In the genomic region with DNA sequence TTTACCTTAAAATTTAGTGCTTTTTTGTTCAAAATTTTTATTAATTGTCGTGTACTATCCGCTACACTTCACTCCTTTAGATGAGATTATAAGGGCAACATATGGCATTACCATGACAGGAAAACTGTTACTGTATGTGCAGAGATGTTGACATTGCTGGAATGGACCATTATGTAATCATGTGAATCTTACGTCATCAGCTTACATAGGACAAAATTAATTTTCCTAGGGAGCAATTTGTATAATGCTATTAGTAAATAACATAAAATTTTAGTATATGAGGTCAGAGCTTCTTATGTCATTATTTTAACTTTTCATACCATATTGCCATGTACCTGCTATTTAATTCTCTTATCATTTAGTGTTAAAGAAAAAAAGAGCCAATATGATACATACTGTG, we compare ENCODE assay signal across 28 cellular contexts.
"Had no signal": no experiment of that assay in that cellular context is flagged by ENCODE, and none has a peak within 500 bp of the region (broad histone marks: within the 10 kb centered on the region; RNA-seq: fewer than 3 reads in every experiment).

No MANE protein-coding gene starts in this region.

- H3K4me3 ChIP-seq: colonic mucosa, coronary artery, dorsolateral prefrontal cortex, esophagus muscularis mucosa, esophagus squamous epithelium, gastrocnemius medialis, gastroesophageal sphincter, heart left ventricle, heart right ventricle had no signal

- ATAC-seq: effector memory CD8-positive, alpha-beta T cell; esophagus mucosa; foreskin keratinocyte; gastrocnemius medialis; gastroesophageal sphincter; heart left ventricle; heart right ventricle had no signal

- H3K27me3 ChIP-seq: colonic mucosa, dorsolateral prefrontal cortex, esophagus muscularis mucosa, esophagus squamous epithelium, foreskin keratinocyte, gastrocnemius medialis, gastroesophageal sphincter, heart left ventricle, heart right ventricle had no signal

- H3K27ac ChIP-seq: colonic mucosa, coronary artery, dorsolateral prefrontal cortex, epithelial cell of prostate, esophagus muscularis mucosa, esophagus squamous epithelium, foreskin keratinocyte, gastrocnemius medialis, gastroesophageal sphincter, heart left ventricle, heart right ventricle had no signal

- FAIRE-seq: colon, endometrium, endothelial cell of umbilical vein, frontal cortex had no signal

- H3K36me3 ChIP-seq: colonic mucosa, esophagus muscularis mucosa, esophagus squamous epithelium, gastrocnemius medialis, gastroesophageal sphincter, heart left ventricle, heart right ventricle had no signal

- H3K9me3 ChIP-seq: colonic mucosa, esophagus muscularis mucosa, esophagus squamous epithelium, gastrocnemius medialis, gastroesophageal sphincter, heart left ventricle, heart right ventricle had no signal

- DNase-seq: colonic mucosa; cortex of kidney; dermis blood vessel endothelial cell; dorsolateral prefrontal cortex; effector CD4-positive, alpha-beta T cell; effector CD8-positive, alpha-beta T cell; effector memory CD4-positive, alpha-beta T cell; effector memory CD8-positive, alpha-beta T cell; endodermal cell; erythroblast; esophagus squamous epithelium; foreskin fibroblast; foreskin keratinocyte; foreskin melanocyte; gastrocnemius medialis; glutamatergic neuron; head of caudate nucleus; heart left ventricle; heart right ventricle had no signal

- H3K4me1 ChIP-seq: colonic mucosa, esophagus muscularis mucosa, esophagus squamous epithelium, foreskin keratinocyte, gastrocnemius medialis, gastroesophageal sphincter, heart left ventricle, heart right ventricle had no signal
